Comparison of ENCODE assay signal across 8 cellular contexts in genomic region chr5:159965031-159965837, GRCh38. TPM values are rescaled to one million over a fixed set of nuclear protein-coding genes. Genes with fewer than 3 reads are reported as not detected.
A peak's percentile ranks its signal among the peaks of the same experiment; 100 is the strongest.
DNase-seq lines count a peak whose midpoint lies in the region; ATAC-seq, FAIRE-seq and TF ChIP-seq lines count a peak whose summit lies in the region.

No MANE protein-coding gene starts in this region.

- peaks cover 20% of the 10 kb centered on the region for H3K27me3 Mint-ChIP-seq in activated CD4-positive, alpha-beta T cell treated with anti-CD3 and anti-CD28 coated beads for 36 hours
- H3K27me3 Mint-ChIP-seq in astrocyte (ENCODE audit: low read depth, unreplicated experiment) = peaks cover 16% of the 10 kb centered on the region

- POLR2A ChIA-PET in activated CD4-positive, alpha-beta T cell treated with anti-CD3 and anti-CD28 coated beads for 36 hours (lab: Charles Lee) = no interaction called here

- no peak for ATAC-seq in activated CD4-positive, alpha-beta T cell treated with anti-CD3 and anti-CD28 coated beads for 36 hours

- no peak overlapping the region for H3K27ac ChIP-seq in astrocyte (ENCODE audit: low read depth, low read length)

- H3K9me3 ChIP-seq in astrocyte (ENCODE audit: insufficient read depth, low read depth, low read length) = no peaks in the 10 kb centered on the region

- peak; percentile 62 for DNase-seq in activated CD4-positive, alpha-beta T cell treated with anti-CD3 and anti-CD28 coated beads for 36 hours
- DNase-seq in activated CD4-positive, alpha-beta T cell treated with anti-CD3 and anti-CD28 coated beads for 1 hour = no peak
- DNase-seq in NCI-H526 treated with DMSO at 0.1 percent for 48 hours (lab: John Stamatoyannopoulos, UW) = peak; percentile 3
- peak; percentile 46 for DNase-seq in astrocyte (ENCODE audit: low read depth)
- peak; percentile 78 for DNase-seq in hepatic stellate cell (ENCODE audit: low spot score)
- peak; percentile 43 for DNase-seq in stimulated activated CD4-positive, alpha-beta T cell treated with anti-CD3 and anti-CD28 coated beads, Interleukin-15, amount 100 ng/mL, for 24 hours
- no peak for DNase-seq in NCI-H2196 (lab: John Stamatoyannopoulos, UW; ENCODE audit: unreplicated experiment)
- no peak for DNase-seq in stimulated activated naive CD4-positive, alpha-beta T cell (lab: John Stamatoyannopoulos, UW)

- no peak overlapping the region for H3K4me3 ChIP-seq in astrocyte (ENCODE audit: insufficient read depth, low read depth, low read length)

- H3K36me3 Mint-ChIP-seq in activated CD4-positive, alpha-beta T cell treated with anti-CD3 and anti-CD28 coated beads for 36 hours (ENCODE audit: low read depth) = no peaks in the 10 kb centered on the region
- H3K36me3 Mint-ChIP-seq in astrocyte (ENCODE audit: low read depth, unreplicated experiment) = no peaks in the 10 kb centered on the region

- H3K9me3 Mint-ChIP-seq in activated CD4-positive, alpha-beta T cell treated with anti-CD3 and anti-CD28 coated beads for 36 hours (ENCODE audit: low read depth) = no peaks in the 10 kb centered on the region
- no peaks in the 10 kb centered on the region for H3K9me3 Mint-ChIP-seq in astrocyte (ENCODE audit: unreplicated experiment)

- peaks cover 8% of the 10 kb centered on the region for H3K4me1 ChIP-seq in astrocyte (ENCODE audit: insufficient read depth, low read length)

- no peak overlapping the region for H3K27ac Mint-ChIP-seq in activated CD4-positive, alpha-beta T cell treated with anti-CD3 and anti-CD28 coated beads for 36 hours
- no peak overlapping the region for H3K27ac Mint-ChIP-seq in astrocyte (ENCODE audit: unreplicated experiment)

- H3K4me2 ChIP-seq in astrocyte (ENCODE audit: low read length) = peak overlapping the region; percentile 42

- no peaks in the 10 kb centered on the region for H3K27me3 ChIP-seq in astrocyte (ENCODE audit: insufficient read depth, low read length)

- no peaks in the 10 kb centered on the region for H3K4me1 Mint-ChIP-seq in activated CD4-positive, alpha-beta T cell treated with anti-CD3 and anti-CD28 coated beads for 36 hours
- H3K4me1 Mint-ChIP-seq in astrocyte (ENCODE audit: low read depth, unreplicated experiment) = peaks cover 3% of the 10 kb centered on the region

- H3K9ac ChIP-seq in astrocyte (ENCODE audit: low read length) = no peak overlapping the region

- no peaks in the 10 kb centered on the region for H3K36me3 ChIP-seq in astrocyte (ENCODE audit: insufficient read depth, low read length)

- no peak overlapping the region for H3K4me3 Mint-ChIP-seq in activated CD4-positive, alpha-beta T cell treated with anti-CD3 and anti-CD28 coated beads for 36 hours
- no peak overlapping the region for H3K4me3 Mint-ChIP-seq in astrocyte (ENCODE audit: unreplicated experiment)

- no peaks in the 10 kb centered on the region for H4K20me1 ChIP-seq in astrocyte (ENCODE audit: insufficient read depth, low read length)

- intact Hi-C loops in activated CD4-positive, alpha-beta T cell treated with anti-CD3 and anti-CD28 coated beads for 36 hours (cut with DNase I, micrococcal nuclease) = loop anchor here in 1 of 2 experiments (1.0 to 2.0 kb wide), 2 partner anchors 449 to 520 kb away; no protein-coding TSS in a partner anchor

- no peaks in the 10 kb centered on the region for H3K79me2 ChIP-seq in astrocyte (ENCODE audit: insufficient read depth, low read length)

- peak overlapping the region; percentile 52 for H2AFZ ChIP-seq in astrocyte (ENCODE audit: low read depth, low read length)

- FAIRE-seq in astrocyte (lab: Jason Lieb, UNC) = no peak

- TF ChIP-seq CTCF in astrocyte (IDR thresholded peaks at IDR 0.05; ENCODE audit: insufficient read depth, low read depth, low read length) = peak; percentile 57

- CTCF ChIA-PET in activated CD4-positive, alpha-beta T cell treated with anti-CD3 and anti-CD28 coated beads for 36 hours (lab: Charles Lee) = interaction anchor here (0.6 to 1.5 kb wide), 5 partner anchors 22 to 1499 kb away, joined by 3 to 7 read pairs (median 3); no protein-coding TSS in a partner anchor

RNA-seq across cellular contexts. Expression of gene TTC1, which starts 43.7 kb away (rescaled TPM):
- total RNA-seq in activated CD4-positive, alpha-beta T cell treated with anti-CD3 and anti-CD28 coated beads for 36 hours = 10 to 100 TPM; 60.6 to 63.1 TPM
- total RNA-seq in astrocyte = 53.9 and 61.2 TPM in 2 replicates

RNA-seq across cellular contexts. Expression of gene ADRA1B, which starts 49.0 kb away (rescaled TPM):
- not detected for total RNA-seq in activated CD4-positive, alpha-beta T cell treated with anti-CD3 and anti-CD28 coated beads for 36 hours
- 1.4 and 1.9 TPM in 2 replicates for total RNA-seq in astrocyte

Comparison
In these comparisons a context has a peak if more than half of its experiments do, and no peak if none do; other contexts are left out.
1. DNase-seq: peak in activated CD4-positive, alpha-beta T cell treated with anti-CD3 and anti-CD28 coated beads for 36 hours (single experiment), NCI-H526 treated with DMSO at 0.1 percent for 48 hours (single experiment), astrocyte (single experiment), hepatic stellate cell (single experiment) and stimulated activated CD4-positive, alpha-beta T cell treated with anti-CD3 and anti-CD28 coated beads, Interleukin-15, amount 100 ng/mL, for 24 hours (single experiment); none in activated CD4-positive, alpha-beta T cell treated with anti-CD3 and anti-CD28 coated beads for 1 hour (single experiment), NCI-H2196 (single experiment) and stimulated activated naive CD4-positive, alpha-beta T cell (0 of 6).